21 cellular contexts compared by ENCODE assay signal in the genomic region with DNA sequence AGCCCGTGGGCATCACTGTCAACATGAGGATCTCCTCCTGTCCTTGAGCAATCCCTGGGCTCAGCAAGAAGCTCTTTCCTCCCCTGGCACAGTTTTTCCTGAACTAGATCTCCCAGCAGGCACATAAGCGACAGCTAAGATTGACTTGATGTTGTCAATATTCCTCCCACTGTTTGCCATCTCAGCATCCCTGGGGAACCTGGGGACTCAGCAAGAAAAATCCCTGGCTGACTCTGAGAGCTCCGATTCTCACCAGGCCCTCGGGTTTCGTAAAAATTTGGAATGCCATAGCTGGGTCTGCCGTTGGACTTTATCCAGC.
DNase-seq lines count a peak whose midpoint lies in the region; ATAC-seq and TF ChIP-seq lines count a peak whose summit lies in the region.
"Had no signal": no experiment of that assay in that cellular context is flagged by ENCODE, and none has a peak within 500 bp of the region (broad histone marks: within the 10 kb centered on the region; RNA-seq: fewer than 3 reads in every experiment).

No MANE protein-coding gene starts in this region.

- H3K27me3 Mint-ChIP-seq in activated CD8-positive, alpha-beta T cell treated with anti-CD3 and anti-CD28 coated beads, Interleukin-2, amount 10 ng/mL, durations not matched to agents 7 days and 5 days (ENCODE audit: low read depth), result no peaks in the 10 kb centered on the region
- peaks cover 5% of the 10 kb centered on the region for H3K27me3 Mint-ChIP-seq in activated CD8-positive, alpha-beta T cell treated with anti-CD3 and anti-CD28 coated beads for 36 hours

- no peak for TF ChIP-seq POLR2A in esophagus muscularis mucosa (IDR thresholded peaks at IDR 0.05; ENCODE audit: low read depth)

- H3K36me3 Mint-ChIP-seq in activated CD8-positive, alpha-beta T cell treated with anti-CD3 and anti-CD28 coated beads, Interleukin-2, amount 10 ng/mL, durations not matched to agents 7 days and 5 days (ENCODE audit: low read depth), result no peaks in the 10 kb centered on the region
- no peaks in the 10 kb centered on the region for H3K36me3 Mint-ChIP-seq in activated CD8-positive, alpha-beta T cell treated with anti-CD3 and anti-CD28 coated beads for 36 hours (ENCODE audit: low read depth)
- H3K36me3 Mint-ChIP-seq: CD14-positive monocyte; CD4-positive, alpha-beta memory T cell had no signal

- POLR2A ChIA-PET in activated CD8-positive, alpha-beta T cell treated with anti-CD3 and anti-CD28 coated beads, Interleukin-2, amount 10 ng/mL, durations not matched to agents 7 days and 5 days (lab: Charles Lee), result no interaction called here
- POLR2A ChIA-PET in activated CD8-positive, alpha-beta T cell treated with anti-CD3 and anti-CD28 coated beads for 36 hours (lab: Charles Lee), result no interaction called here

- WGBS in esophagus muscularis mucosa, result 83% methylated on average over 6 of the region's 6 CpGs

- no peak overlapping the region for H3K4me3 ChIP-seq in esophagus muscularis mucosa
- H3K4me3 ChIP-seq: A549, BLaER1, GM23338 had no signal

- H3K9me3 Mint-ChIP-seq in activated CD8-positive, alpha-beta T cell treated with anti-CD3 and anti-CD28 coated beads, Interleukin-2, amount 10 ng/mL, durations not matched to agents 7 days and 5 days (ENCODE audit: insufficient read depth), result no peaks in the 10 kb centered on the region
- peaks cover 7% of the 10 kb centered on the region for H3K9me3 Mint-ChIP-seq in activated CD8-positive, alpha-beta T cell treated with anti-CD3 and anti-CD28 coated beads for 36 hours

- peaks cover 0 to 32% (median 3%) of the 10 kb centered on the region in 4 donors for H3K27me3 ChIP-seq in esophagus muscularis mucosa
- H3K27me3 ChIP-seq: BLaER1 had no signal

- CTCF ChIA-PET in activated CD8-positive, alpha-beta T cell treated with anti-CD3 and anti-CD28 coated beads, Interleukin-2, amount 10 ng/mL, durations not matched to agents 7 days and 5 days (lab: Charles Lee), result no interaction called here
- CTCF ChIA-PET in activated CD8-positive, alpha-beta T cell treated with anti-CD3 and anti-CD28 coated beads for 36 hours (lab: Charles Lee), result no interaction called here

- intact Hi-C loops in activated CD8-positive, alpha-beta T cell treated with anti-CD3 and anti-CD28 coated beads for 36 hours (cut with micrococcal nuclease), result no loop called here
- intact Hi-C loops in esophagus muscularis mucosa (cut with DNase I) (no loop called here), left ventricle myocardium superior (cut with micrococcal nuclease) (no loop called here)

- H3K4me1 ChIP-seq in esophagus muscularis mucosa, result peaks cover 0 to 3% (median 0%) of the 10 kb centered on the region in 4 donors
- H3K4me1 ChIP-seq: A549, BLaER1 had no signal

- no peak for TF ChIP-seq CTCF in activated CD8-positive, alpha-beta T cell treated with anti-CD3 and anti-CD28 coated beads for 36 hours (IDR thresholded peaks at IDR 0.05)
- TF ChIP-seq CTCF in esophagus muscularis mucosa (IDR thresholded peaks at IDR 0.05), result no peak

- no peak overlapping the region for H3K27ac ChIP-seq in esophagus muscularis mucosa (replicated peaks in 1 of 4)
- H3K27ac ChIP-seq: 22Rv1, A549, BLaER1 had no signal

- no peaks in the 10 kb centered on the region for H3K36me3 ChIP-seq in esophagus muscularis mucosa
- H3K36me3 ChIP-seq: BLaER1 had no signal

- H3K4me3 Mint-ChIP-seq in activated CD8-positive, alpha-beta T cell treated with anti-CD3 and anti-CD28 coated beads, Interleukin-2, amount 10 ng/mL, durations not matched to agents 7 days and 5 days, result no peak overlapping the region
- H3K4me3 Mint-ChIP-seq in activated CD8-positive, alpha-beta T cell treated with anti-CD3 and anti-CD28 coated beads for 36 hours, result no peak overlapping the region
- H3K4me3 Mint-ChIP-seq: CD14-positive monocyte; CD4-positive, alpha-beta memory T cell; GM23338; HFFc6 had no signal

- no peak for ATAC-seq in activated CD8-positive, alpha-beta T cell treated with anti-CD3 and anti-CD28 coated beads, Interleukin-2, amount 10 ng/mL, durations not matched to agents 7 days and 5 days
- ATAC-seq in activated CD8-positive, alpha-beta T cell treated with anti-CD3 and anti-CD28 coated beads for 36 hours, result no peak
- ATAC-seq in left ventricle myocardium superior, result no peak
- ATAC-seq: A549, GM23338, HCT116, HepG2 had no signal

- no peaks in the 10 kb centered on the region for H3K9me3 ChIP-seq in esophagus muscularis mucosa
- H3K9me3 ChIP-seq: A549 had no signal

- no peak for TF ChIP-seq EP300 in esophagus muscularis mucosa (IDR thresholded peaks at IDR 0.05)

- DNase-seq in activated CD8-positive, alpha-beta T cell treated with anti-CD3 and anti-CD28 coated beads, Interleukin-2, amount 10 ng/mL, durations not matched to agents 7 days and 5 days, result peak; percentile 9
- DNase-seq in activated CD8-positive, alpha-beta T cell treated with anti-CD3 and anti-CD28 coated beads for 36 hours, result no peak
- DNase-seq in NCI-H2171 treated with DMSO at 0.1 percent for 48 hours (lab: John Stamatoyannopoulos, UW), result peak; percentile 64
- peak; percentile 57 for DNase-seq in esophagus muscularis mucosa (ENCODE audit: extremely low spot score)
- peak; percentile 45 for DNase-seq in putamen (ENCODE audit: low spot score)
- no peak for DNase-seq in activated effector memory CD4-positive, alpha-beta T cell treated with Interleukin-2 at 50 U/mL for 16 hours
- no peak for DNase-seq in NCI-H2196 treated with DMSO at 0.1 percent for 48 hours (lab: John Stamatoyannopoulos, UW; ENCODE audit: unreplicated experiment)
- DNase-seq in left ventricle myocardium superior, result no peak
- DNase-seq: CD4-positive, alpha-beta memory T cell; DMS153; DMS79; GDM1; H7; HFFc6 had no signal

- H3K4me1 Mint-ChIP-seq in activated CD8-positive, alpha-beta T cell treated with anti-CD3 and anti-CD28 coated beads, Interleukin-2, amount 10 ng/mL, durations not matched to agents 7 days and 5 days (ENCODE audit: low read depth), result no peaks in the 10 kb centered on the region
- no peaks in the 10 kb centered on the region for H3K4me1 Mint-ChIP-seq in activated CD8-positive, alpha-beta T cell treated with anti-CD3 and anti-CD28 coated beads for 36 hours (ENCODE audit: low read depth)
- H3K4me1 Mint-ChIP-seq: CD14-positive monocyte; CD4-positive, alpha-beta memory T cell had no signal

- H3K27ac Mint-ChIP-seq in activated CD8-positive, alpha-beta T cell treated with anti-CD3 and anti-CD28 coated beads, Interleukin-2, amount 10 ng/mL, durations not matched to agents 7 days and 5 days, result no peak overlapping the region
- H3K27ac Mint-ChIP-seq in activated CD8-positive, alpha-beta T cell treated with anti-CD3 and anti-CD28 coated beads for 36 hours, result no peak overlapping the region
- H3K27ac Mint-ChIP-seq: CD14-positive monocyte; CD4-positive, alpha-beta memory T cell; GM23338; HFFc6 had no signal

Comparison
In these comparisons a context has a peak if more than half of its experiments do, and no peak if none do; other contexts are left out.
1. DNase-seq: peak in activated CD8-positive, alpha-beta T cell treated with anti-CD3 and anti-CD28 coated beads, Interleukin-2, amount 10 ng/mL, durations not matched to agents 7 days and 5 days (single experiment), NCI-H2171 treated with DMSO at 0.1 percent for 48 hours (single experiment), esophagus muscularis mucosa (single experiment) and putamen (single experiment); none in activated CD8-positive, alpha-beta T cell treated with anti-CD3 and anti-CD28 coated beads for 36 hours (single experiment), activated effector memory CD4-positive, alpha-beta T cell treated with Interleukin-2 at 50 U/mL for 16 hours (single experiment), NCI-H2196 treated with DMSO at 0.1 percent for 48 hours (single experiment) and left ventricle myocardium superior (single experiment).